ENCODE assay signal across 30 cellular contexts in genomic region chr10:131842351-131843088, GRCh38. TPM values are rescaled to one million over a fixed set of nuclear protein-coding genes. Genes with fewer than 3 reads are reported as not detected.
DNase-seq lines count a peak whose midpoint lies in the region; ATAC-seq, FAIRE-seq and TF ChIP-seq lines count a peak whose summit lies in the region.
"Had no signal": no experiment of that assay in that cellular context is flagged by ENCODE, and none has a peak within 500 bp of the region (broad histone marks: within the 10 kb centered on the region; RNA-seq: fewer than 3 reads in every experiment).

No MANE protein-coding gene starts in this region.

- H4K5ac ChIP-seq in H1 (ENCODE audit: insufficient read length, low read depth, low read length): no peak overlapping the region

- H2BK15ac ChIP-seq in H1 (ENCODE audit: low read length): no peak overlapping the region

- TF ChIP-seq CTCF in H1 (IDR thresholded peaks at IDR 0.05; ENCODE audit: control extremely low read depth in 1 of 3, insufficient read depth in 1 of 3, low read depth in 1 of 3, low read length in 3 of 3) (no peak), osteoblast (IDR thresholded peaks at IDR 0.05; ENCODE audit: extremely low read depth, low read depth, low read length) (no peak), type B pancreatic cell (conservative IDR thresholded peaks at IDR 0.05) (no peak)

- H2BK20ac ChIP-seq in H1 (ENCODE audit: low read length): no peak overlapping the region

- H2BK5ac ChIP-seq in H1 (ENCODE audit: low read depth, low read length): no peak overlapping the region

- no peaks in the 10 kb centered on the region for H3K79me1 ChIP-seq in H1 (ENCODE audit: low read depth, low read length)

- no peak overlapping the region for H3K9ac ChIP-seq in H1 (replicated peaks in 1 of 4; ENCODE audit: extremely low read depth in 1 of 4, low read depth in 3 of 4, low read length in 3 of 4)

- H3K4me1 Mint-ChIP-seq in type B pancreatic cell (ENCODE audit: unreplicated experiment): no peaks in the 10 kb centered on the region
- H3K4me1 Mint-ChIP-seq: activated naive CD4-positive, alpha-beta T cell treated with anti-CD3 and anti-CD28 coated beads, Interleukin-2, amount 50 U/mL, for 24 hours; CD8-positive, alpha-beta memory T cell; neural crest cell had no signal

- H3K4ac ChIP-seq in H1 (replicated peaks; ENCODE audit: insufficient read length, low read depth, low read length): no peak overlapping the region

- H2AK5ac ChIP-seq in H1 (ENCODE audit: low read depth, low read length): no peak overlapping the region

- H3K4me2 ChIP-seq in H1 (ENCODE audit: insufficient read depth in 1 of 2, low read depth in 2 of 2, low read length in 2 of 2) (no peak overlapping the region), osteoblast (ENCODE audit: insufficient read depth, low read length) (no peak overlapping the region)
- H3K4me2 ChIP-seq: smooth muscle cell had no signal

- H2BK120ac ChIP-seq in H1 (replicated peaks; ENCODE audit: low read depth, low read length): no peak overlapping the region

- TF ChIP-seq POLR2A in H1 (IDR thresholded peaks at IDR 0.05; ENCODE audit: control extremely low read depth in 1 of 2, low read depth in 2 of 2, low read length in 2 of 2): no peak

- no peak overlapping the region for H2BK12ac ChIP-seq in H1 (ENCODE audit: low read depth, low read length)

- POLR2A ChIA-PET in H1 (lab: Charles Lee; ENCODE audit: partially characterized antibody): no interaction called here

- H3K56ac ChIP-seq in H1 (replicated peaks; ENCODE audit: insufficient read length, low read depth, low read length): no peak overlapping the region

- H3K27me3 ChIP-seq in H1 (replicated peaks in 1 of 4; ENCODE audit: control insufficient read depth in 3 of 4, extremely low read depth in 1 of 4, insufficient read depth in 3 of 4, low read length in 3 of 4) (no peaks in the 10 kb centered on the region), osteoblast (ENCODE audit: insufficient read depth, low read length) (no peaks in the 10 kb centered on the region)
- H3K27me3 ChIP-seq: ascending aorta, SJSA1, tibial nerve had no signal

- CTCF ChIA-PET in H1 (lab: Charles Lee; ENCODE audit: partially characterized antibody): interaction anchor here (1.2 kb wide), 1 partner anchor 31 kb away, joined by 3 read pairs; no protein-coding TSS in a partner anchor

- H3K9me3 Mint-ChIP-seq in type B pancreatic cell: no peaks in the 10 kb centered on the region
- H3K9me3 Mint-ChIP-seq: activated naive CD4-positive, alpha-beta T cell treated with anti-CD3 and anti-CD28 coated beads, Interleukin-2, amount 50 U/mL, for 24 hours; CD8-positive, alpha-beta memory T cell; neural crest cell had no signal

- H3K4me3 ChIP-seq in H1 (ENCODE audit: extremely low read depth in 1 of 4, insufficient read depth in 2 of 4, low read depth in 3 of 4, low read length in 4 of 4) (no peak overlapping the region), osteoblast (ENCODE audit: insufficient read depth, low read length) (no peak overlapping the region)
- H3K4me3 ChIP-seq: ascending aorta, mucosa of descending colon, SJSA1, smooth muscle cell, stomach, tibial nerve had no signal

- H4K20me1 ChIP-seq in H1 (replicated peaks in 1 of 2; ENCODE audit: control insufficient read depth in 1 of 2, insufficient read depth in 2 of 2, low read length in 2 of 2): peaks cover 0 to 5% of the 10 kb centered on the region in 2 experiments
- no peaks in the 10 kb centered on the region for H4K20me1 ChIP-seq in osteoblast (ENCODE audit: insufficient read depth, low read length)

- H4K8ac ChIP-seq in H1 (ENCODE audit: extremely low read depth, insufficient read depth, low read length): peak overlapping the region; percentile 62; the same call in 1 of the 2 replicates

- H3K23me2 ChIP-seq in H1 (ENCODE audit: low read depth, low read length): peaks cover 3% of the 10 kb centered on the region; the same call in 1 of the 2 replicates

- H3K79me2 ChIP-seq in H1 (ENCODE audit: control insufficient read depth in 1 of 2, insufficient read depth in 2 of 2, low read length in 2 of 2) (no peaks in the 10 kb centered on the region; a peak in 1 of 4 replicates), osteoblast (ENCODE audit: insufficient read depth, low read length) (no peaks in the 10 kb centered on the region)

- no peak overlapping the region for H3K27ac Mint-ChIP-seq in type B pancreatic cell
- H3K27ac Mint-ChIP-seq: activated naive CD4-positive, alpha-beta T cell treated with anti-CD3 and anti-CD28 coated beads, Interleukin-2, amount 50 U/mL, for 24 hours; CD8-positive, alpha-beta memory T cell had no signal

- no peak for TF ChIP-seq EP300 in H1 (IDR thresholded peaks at IDR 0.05; ENCODE audit: borderline replicate concordance in 1 of 2, low read depth in 2 of 2, low read length in 2 of 2)

- DNase-seq in activated effector memory CD4-positive, alpha-beta T cell treated with anti-CD3 and anti-CD28 coated beads, Interleukin-2, amount 50 U/mL, for 16 hours: peak; percentile 61
- DNase-seq in activated effector memory CD4-positive, alpha-beta T cell treated with Interleukin-2 at 50 U/mL for 16 hours: no peak
- DNase-seq in H1 (ENCODE audit: low read depth in 1 of 2, low spot score in 2 of 2) (no peak), osteoblast (ENCODE audit: insufficient read length, low spot score, missing footprints) (peak; percentile 72), type B pancreatic cell (ENCODE audit: extremely low spot score, unreplicated experiment) (peak; percentile 55), C1 segment of cervical spinal cord (lab: John Stamatoyannopoulos, UW) (no peak)
- no peak for DNase-seq in activated CD8-positive, alpha-beta memory T cell treated with anti-CD3 and anti-CD28 coated beads, Interleukin-2, amount 50 U/mL, for 48 hours
- DNase-seq: activated CD4-positive, alpha-beta T cell treated with anti-CD3 and anti-CD28 coated beads for 1 hour; activated CD8-positive, alpha-beta memory T cell treated with anti-CD3 and anti-CD28 coated beads for 24 hours; activated T-cell treated with anti-CD3 and anti-CD28 coated beads, Interleukin-2, amount 50 U/mL, for 48 hours; AML-193; caudate nucleus; CD8-positive, alpha-beta memory T cell; dermis blood vessel endothelial cell; mucosa of descending colon; NCI-H1048; NCI-H187 treated with DMSO at 0.1 percent for 48 hours; NCI-H524 treated with DMSO at 0.1 percent for 48 hours; stimulated activated CD4-positive, alpha-beta T cell treated with anti-CD3 and anti-CD28 coated beads, Interleukin-4, amount 100 ng/mL, for 4 hours; stomach had no signal

- H3K18ac ChIP-seq in H1 (ENCODE audit: extremely low read depth, low read length): no peak overlapping the region

- H3K36me3 ChIP-seq in H1 (ENCODE audit: control insufficient read depth in 2 of 4, insufficient read depth in 4 of 4, low read length in 3 of 4): no peaks in the 10 kb centered on the region; a peak in 1 of 8 replicates
- no peaks in the 10 kb centered on the region for H3K36me3 ChIP-seq in osteoblast (ENCODE audit: insufficient read depth, low read length)
- H3K36me3 ChIP-seq: ascending aorta, SJSA1, stomach, tibial nerve had no signal

- 96% methylated on average over 7 of the region's 14 CpGs; no CpG with 5 or more reads in 1 of the 2 experiments for WGBS in H1 (ENCODE audit: extremely low coverage in 1 of 2, insufficient coverage in 1 of 2, insufficient read length in 1 of 2, insufficient replicate concordance in 2 of 2, low coverage in 1 of 2, low lambda C conversion rate in 2 of 2, missing lambda C conversion rate in 1 of 2), 2 experiments

- H3K14ac ChIP-seq in H1 (ENCODE audit: insufficient read length): no peak overlapping the region

- no peaks in the 10 kb centered on the region for H3K36me3 Mint-ChIP-seq in type B pancreatic cell
- H3K36me3 Mint-ChIP-seq: activated naive CD4-positive, alpha-beta T cell treated with anti-CD3 and anti-CD28 coated beads, Interleukin-2, amount 50 U/mL, for 24 hours; CD8-positive, alpha-beta memory T cell had no signal

- ATAC-seq in GM21381 (IDR thresholded peaks at IDR 0.05; ENCODE audit: unreplicated experiment): no peak
- ATAC-seq: left colon, mucosa of descending colon had no signal

- H3K4me1 ChIP-seq in H1 (replicated peaks in 1 of 4; ENCODE audit: control insufficient read depth in 3 of 4, insufficient read depth in 4 of 4, low read length in 3 of 4) (no peaks in the 10 kb centered on the region; a peak in 1 of 7 replicates), osteoblast (ENCODE audit: insufficient read depth, low read length) (no peaks in the 10 kb centered on the region)
- H3K4me1 ChIP-seq: ascending aorta, SJSA1, stomach, tibial nerve had no signal

- H3K23ac ChIP-seq in H1 (ENCODE audit: insufficient read length): no peak overlapping the region

- H2AFZ ChIP-seq in H1 (ENCODE audit: low read length) (no peak overlapping the region), osteoblast (ENCODE audit: low read length) (no peak overlapping the region)

- TF ChIP-seq RAD21 in H1 (IDR thresholded peaks at IDR 0.05 in 1 of 2, conservative IDR thresholded peaks at IDR 0.05 in 1 of 2; ENCODE audit: low read depth in 2 of 2, low read length in 2 of 2): no peak

- no peak overlapping the region for H3K4me3 Mint-ChIP-seq in type B pancreatic cell
- H3K4me3 Mint-ChIP-seq: activated naive CD4-positive, alpha-beta T cell treated with anti-CD3 and anti-CD28 coated beads, Interleukin-2, amount 50 U/mL, for 24 hours; CD8-positive, alpha-beta memory T cell; neural crest cell had no signal

- FAIRE-seq in H1 (lab: Jason Lieb, UNC): no peak
- FAIRE-seq: A204.1, RCC 7860 had no signal

- peaks cover 3% of the 10 kb centered on the region for H3K27me3 Mint-ChIP-seq in type B pancreatic cell
- H3K27me3 Mint-ChIP-seq: activated naive CD4-positive, alpha-beta T cell treated with anti-CD3 and anti-CD28 coated beads, Interleukin-2, amount 50 U/mL, for 24 hours had no signal

- H3K27ac ChIP-seq in H1 (ENCODE audit: low read depth, low read length): no peak overlapping the region
- H3K27ac ChIP-seq in osteoblast (ENCODE audit: low read depth, low read length): no peak overlapping the region
- H3K27ac ChIP-seq: ascending aorta, SJSA1, stomach, tibial nerve had no signal

- H4K91ac ChIP-seq in H1 (replicated peaks; ENCODE audit: insufficient read length, low read length): peak overlapping the region; percentile 9

- H3K9me3 ChIP-seq in H1 (ENCODE audit: insufficient read depth in 2 of 2, low read depth in 1 of 2, low read length in 1 of 2) (no peaks in the 10 kb centered on the region; a peak in 1 of 4 replicates), osteoblast (ENCODE audit: low read depth, low read length) (no peaks in the 10 kb centered on the region)
- H3K9me3 ChIP-seq: ascending aorta, mucosa of descending colon, SJSA1, stomach, tibial nerve had no signal

RNA-seq across cellular contexts. Expression of gene PPP2R2D, which starts 58.3 kb away (rescaled TPM):
- 32.8 and 34.1 TPM in 2 replicates for total RNA-seq in H1 (2021; fragmentation: NEBNext Ultra II Directional; extraction: Animal tissue kit (Norgen Biotek cat#: 25700))
- 22.8 and 25.4 TPM in 2 replicates for polyA plus RNA-seq in H1 (2011; rRNA removed)
- 27.9 TPM for polyA plus RNA-seq in H1 (2011; cell fraction: cytosol; rRNA removed)
- 48.3 TPM for polyA plus RNA-seq in H1 (2011; cell fraction: nucleus; rRNA removed)
- polyA plus RNA-seq in H1 (2012, experiment 1 of 2): 23.0 to 27.3 TPM (median 25.8 TPM) in 4 replicates
- 17.9 TPM for polyA plus RNA-seq in H1 (2012, experiment 2 of 2)
- 25.0 TPM for polyA plus RNA-seq in H1 (2013, experiment 1 of 2)
- polyA plus RNA-seq in H1 (2013, experiment 2 of 2): 25.3 TPM
- polyA minus RNA-seq in H1 (2011; rRNA and poly(A)+ RNA removed): 38.8 and 40.7 TPM in 2 replicates
- 18.9 TPM for polyA minus RNA-seq in H1 (2011; cell fraction: cytosol; rRNA and poly(A)+ RNA removed)
- 42.4 TPM for polyA minus RNA-seq in H1 (2011; cell fraction: nucleus; rRNA and poly(A)+ RNA removed)
- total RNA-seq in osteoblast (23.9 and 30.1 TPM in 2 replicates), type B pancreatic cell (ENCODE audit: low replicate concordance) (36.6 and 38.1 TPM in 2 replicates)

Comparison
In these comparisons a context has a peak if more than half of its experiments do, and no peak if none do; other contexts are left out.
1. DNase-seq: peak in activated effector memory CD4-positive, alpha-beta T cell treated with anti-CD3 and anti-CD28 coated beads, Interleukin-2, amount 50 U/mL, for 16 hours (single experiment), osteoblast (single experiment) and type B pancreatic cell (single experiment); none in activated effector memory CD4-positive, alpha-beta T cell treated with Interleukin-2 at 50 U/mL for 16 hours (single experiment), H1 (0 of 2), C1 segment of cervical spinal cord (0 of 14) and activated CD8-positive, alpha-beta memory T cell treated with anti-CD3 and anti-CD28 coated beads, Interleukin-2, amount 50 U/mL, for 48 hours (single experiment).